ENCODE assay signal across 16 cellular contexts in the genomic region with DNA sequence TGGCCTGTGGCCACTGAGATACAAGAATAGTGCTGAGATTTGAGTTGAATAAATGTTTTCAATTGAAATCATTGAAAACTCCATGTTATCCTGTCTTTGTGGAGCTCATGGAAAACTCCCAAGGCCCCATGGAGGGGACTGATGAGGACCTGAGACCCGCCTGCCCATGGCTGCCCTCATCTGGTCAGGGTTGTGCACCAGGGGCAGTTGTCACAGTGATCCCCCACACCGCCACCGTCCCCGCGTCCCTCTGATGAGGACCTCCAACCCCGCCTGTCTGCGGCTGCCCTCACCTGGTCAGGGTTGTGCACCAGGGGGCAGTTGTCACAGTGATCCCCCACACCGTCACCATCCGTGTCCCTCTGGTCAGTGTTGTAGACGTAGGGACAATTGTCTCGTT. TPM values are rescaled to one million over a fixed set of nuclear protein-coding genes. Genes with fewer than 3 reads are reported as not detected.
DNase-seq lines count a peak whose midpoint lies in the region; ATAC-seq and TF ChIP-seq lines count a peak whose summit lies in the region.
"Had no signal": no experiment of that assay in that cellular context is flagged by ENCODE, and none has a peak within 500 bp of the region (broad histone marks: within the 10 kb centered on the region; RNA-seq: fewer than 3 reads in every experiment).

No MANE protein-coding gene starts in this region.

- DNase-seq in H7 = peak; percentile 52
- DNase-seq in brain microvascular endothelial cell = no peak
- peak; percentile 11 to 85 for DNase-seq in lower leg skin (ENCODE audit: low spot score in 2 of 2)
- peak; percentile 21 for DNase-seq in stomach
- no peak for DNase-seq in MCF 10A (ENCODE audit: unreplicated experiment)
- no peak for DNase-seq in ACHN
- DNase-seq: AML-193, DND-41, KBM-7, MV-4-11, NCI-H1694 treated with DMSO at 0.1 percent for 48 hours had no signal

- TF ChIP-seq POLR2A in lower leg skin (IDR thresholded peaks at IDR 0.05) (no peak), stomach (IDR thresholded peaks at IDR 0.05) (no peak)

- intact Hi-C loops in lower leg skin (cut with DNase I; ENCODE audit: low total_unique reads) = no loop called here
- intact Hi-C loops in stomach (cut with DNase I; ENCODE audit: low total_unique reads) = no loop called here
- intact Hi-C loops in MCF 10A (cut with micrococcal nuclease) = no loop called here

- H3K27me3 Mint-ChIP-seq in MCF 10A (ENCODE audit: insufficient read depth, unreplicated experiment) = no peaks in the 10 kb centered on the region

- H3K27me3 ChIP-seq in H7 (ENCODE audit: control insufficient read depth, insufficient read depth, low read length) = no peaks in the 10 kb centered on the region
- no peaks in the 10 kb centered on the region for H3K27me3 ChIP-seq in brain microvascular endothelial cell (replicated peaks)
- no peaks in the 10 kb centered on the region for H3K27me3 ChIP-seq in stomach

- WGBS in lower leg skin, 2 donors = 91% methylated on average over 11 of the region's 11 CpGs
- WGBS in stomach, 5 donors = 88 to 95% (median 92%) methylated on average over 11 of the region's 11 CpGs

- H3K36me3 Mint-ChIP-seq in MCF 10A (ENCODE audit: insufficient read depth, unreplicated experiment) = no peaks in the 10 kb centered on the region
- H3K36me3 Mint-ChIP-seq: CD14-positive monocyte had no signal

- H3K27ac ChIP-seq in brain microvascular endothelial cell (no peak overlapping the region), stomach (no peak overlapping the region)

- H3K4me3 Mint-ChIP-seq in MCF 10A (ENCODE audit: unreplicated experiment) = no peak overlapping the region
- H3K4me3 Mint-ChIP-seq: CD14-positive monocyte had no signal

- TF ChIP-seq EP300 in stomach (IDR thresholded peaks at IDR 0.05) = no peak

- BruUV-seq in MCF 10A (replicated peaks; lab: Mats Ljungman, UMichigan) = no TSS peak

- no peaks in the 10 kb centered on the region for H3K9me3 Mint-ChIP-seq in MCF 10A (ENCODE audit: unreplicated experiment)

- TF ChIP-seq CTCF in brain microvascular endothelial cell (IDR thresholded peaks at IDR 0.05; ENCODE audit: low read depth, low read length, missing control alignments) (peak; percentile 18), lower leg skin (IDR thresholded peaks at IDR 0.05) (no peak), stomach (IDR thresholded peaks at IDR 0.05) (no peak), MCF 10A (IDR thresholded peaks at IDR 0.05; ENCODE audit: unreplicated experiment) (no peak)

- H3K4me3 ChIP-seq in H7 (ENCODE audit: insufficient read depth, low read depth, low read length) = no peak overlapping the region
- no peak overlapping the region for H3K4me3 ChIP-seq in brain microvascular endothelial cell (ENCODE audit: low read depth, low read length)
- no peak overlapping the region for H3K4me3 ChIP-seq in lower leg skin (ENCODE audit: low read depth, poor library complexity, severe bottlenecking)
- no peak overlapping the region for H3K4me3 ChIP-seq in stomach
- H3K4me3 ChIP-seq: HAP-1 had no signal

- H3K4me1 ChIP-seq in stomach = no peaks in the 10 kb centered on the region
- H3K4me1 ChIP-seq: HAP-1 had no signal

- H3K9me3 ChIP-seq in stomach = peaks cover 0 to 7% (median 2%) of the 10 kb centered on the region in 4 donors
- H3K9me3 ChIP-seq: HAP-1 had no signal

- H3K4me1 Mint-ChIP-seq in MCF 10A (ENCODE audit: insufficient read depth, unreplicated experiment) = peaks cover 21% of the 10 kb centered on the region
- H3K4me1 Mint-ChIP-seq: CD14-positive monocyte had no signal

- ATAC-seq in GM18517 (IDR thresholded peaks at IDR 0.05; ENCODE audit: unreplicated experiment) = no peak
- ATAC-seq: Panc1 had no signal

- CTCF ChIA-PET in MCF 10A (lab: Yijun Ruan, JAX) = no interaction called here

- H3K36me3 ChIP-seq in H7 (replicated peaks; ENCODE audit: control insufficient read depth, insufficient read depth, low read length) (peaks cover 2% of the 10 kb centered on the region), brain microvascular endothelial cell (replicated peaks) (peaks cover 95% of the 10 kb centered on the region), stomach (peaks cover 0 to 28% (median 7%) of the 10 kb centered on the region in 4 donors)
- H3K36me3 ChIP-seq: HAP-1 had no signal

- no peak overlapping the region for H3K27ac Mint-ChIP-seq in MCF 10A (ENCODE audit: low read depth, unreplicated experiment)
- H3K27ac Mint-ChIP-seq: CD14-positive monocyte had no signal

- POLR2A ChIA-PET in MCF 10A (lab: Yijun Ruan, JAX) = no interaction called here

- in situ Hi-C loops in brain microvascular endothelial cell (cut with HindIII; ENCODE audit: low pct_ligation_motif_present, low sequenced_read_pairs) = no loop called here
- in situ Hi-C loops in ACHN (cut with HindIII; ENCODE audit: low pct_ligation_motif_present, low pct_unique_long_range_greater_than_20kb, low sequenced_read_pairs) = no loop called here

RNA-seq across cellular contexts. Expression of a gene that starts 27.8 kb away (rescaled TPM):
- 12.7 and 13.3 TPM in 2 replicates for total RNA-seq in H7 (2014; rRNA removed; shearing (Covaris generic))
- 100 to 1,000 TPM in 2 of 4 donors, 10 to 100 TPM in 2; 72.1 to 135 (median 103) TPM for total RNA-seq in lower leg skin
- total RNA-seq in stomach = 10 to 100 TPM in 2 of 5 donors, 1 to 10 TPM in 2, under 1 TPM in 1; under 0.01 to 56.0 (median 7.7) TPM
- polyA plus RNA-seq in stomach = under 1 TPM; 0.31 to 0.87 (median 0.70) TPM
- 0.05 TPM in 1 of 2 replicates, not detected in the other for total RNA-seq in MCF 10A (2022)
- total RNA-seq: NCI-H460 had no signal

Comparison
In these comparisons a context has a peak if more than half of its experiments do, and no peak if none do; other contexts are left out.
1. DNase-seq: peak in H7 (single experiment), lower leg skin (2 of 2) and stomach (single experiment); none in brain microvascular endothelial cell (single experiment), MCF 10A (single experiment) and ACHN (single experiment).